In the genomic region with DNA sequence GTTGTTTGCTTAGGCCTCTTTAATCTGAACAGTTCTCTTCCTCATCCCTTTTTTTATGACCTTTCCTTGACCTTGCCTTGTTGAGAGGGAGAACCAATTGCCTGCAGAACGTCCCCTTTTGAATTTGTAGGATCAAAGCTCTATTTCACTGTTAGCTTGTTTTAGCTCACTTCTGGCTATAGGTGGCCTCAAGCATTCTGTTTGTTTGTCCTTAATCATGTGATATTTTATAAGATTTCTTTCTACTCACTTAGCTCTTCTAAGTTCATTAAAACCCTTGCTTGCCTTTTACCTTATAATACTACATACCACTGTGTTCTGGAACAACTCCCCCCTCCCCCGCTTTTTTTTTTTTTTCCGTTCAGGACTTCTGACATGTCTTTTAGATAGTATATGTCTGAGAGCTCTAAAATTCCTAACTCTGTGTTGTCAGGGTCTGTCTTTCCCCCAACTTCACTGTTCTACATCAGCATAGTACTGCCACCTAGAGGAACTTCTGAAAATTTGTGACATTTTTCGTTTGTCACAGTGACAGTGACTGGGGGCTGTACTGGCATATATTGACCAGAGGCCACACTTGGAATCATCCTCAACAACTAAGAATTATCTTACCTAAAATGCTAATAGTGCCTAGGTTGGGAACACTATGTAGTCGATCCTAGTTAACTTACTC, we compare ENCODE assay signal across 8 cellular contexts.
DNase-seq lines count a peak whose midpoint lies in the region; ATAC-seq and TF ChIP-seq lines count a peak whose summit lies in the region.

No MANE protein-coding gene starts in this region.

- H3K27me3 ChIP-seq in GM06990 (replicated peaks; ENCODE audit: control insufficient read depth, insufficient read depth, low read length) (no peaks in the 10 kb centered on the region), liver (ENCODE audit: control insufficient read depth in 4 of 4, insufficient read depth in 4 of 4, low read length in 3 of 4) (no peaks in the 10 kb centered on the region)

- in situ Hi-C loops in astrocyte of the cerebellum (cut with HindIII; ENCODE audit: low sequenced_read_pairs): no loop called here

- no peak overlapping the region for H3K27ac ChIP-seq in liver (ENCODE audit: low read depth in 1 of 2, low read length in 2 of 2)

- no peaks in the 10 kb centered on the region for H3K9me3 ChIP-seq in liver (ENCODE audit: control insufficient read depth in 4 of 4, low read length in 3 of 4)

- peaks cover 0 to 2% (median 0%) of the 10 kb centered on the region in 4 donors for H3K4me1 ChIP-seq in liver (ENCODE audit: control insufficient read depth in 4 of 4, insufficient read depth in 4 of 4, low read length in 3 of 4)

- H3K4me3 ChIP-seq in GM06990 (replicated peaks; ENCODE audit: low read depth, low read length): no peak overlapping the region
- no peak overlapping the region for H3K4me3 ChIP-seq in astrocyte of the cerebellum (ENCODE audit: low read depth, low read length)
- no peak overlapping the region for H3K4me3 ChIP-seq in liver (ENCODE audit: low read depth in 1 of 3, low read length in 3 of 3)

- no peaks in the 10 kb centered on the region for H3K36me3 ChIP-seq in GM06990 (ENCODE audit: control insufficient read depth, insufficient read depth, low read length)
- H3K36me3 ChIP-seq in liver (ENCODE audit: control insufficient read depth in 4 of 4, insufficient read depth in 3 of 4, low read depth in 1 of 4, low read length in 3 of 4): no peaks in the 10 kb centered on the region

- 20% methylated on average over 5 of the region's 5 CpGs for WGBS in liver

- TF ChIP-seq RAD21 in liver (IDR thresholded peaks at IDR 0.05): peak in 1 of 2 donors; percentile 56

- no peak overlapping the region for H3K9ac ChIP-seq in liver (ENCODE audit: low read depth in 1 of 2, low read length in 2 of 2)

- TF ChIP-seq CTCF in GM06990 (IDR thresholded peaks at IDR 0.05; ENCODE audit: insufficient read depth, low read length, poor library complexity, severe bottlenecking) (peak; percentile 54), astrocyte of the cerebellum (IDR thresholded peaks at IDR 0.05; ENCODE audit: low read depth, low read length, missing control alignments) (peak; percentile 54), liver (IDR thresholded peaks at IDR 0.05; ENCODE audit: low read depth, low read length, missing input control) (peak; percentile 37)

- DNase-seq in GM06990 (ENCODE audit: extremely low read depth, insufficient read length) (peak; percentile 6), NCI-H1694 treated with DMSO at 0.1 percent for 48 hours (lab: John Stamatoyannopoulos, UW) (peak; percentile 28), astrocyte of the cerebellum (ENCODE audit: low read depth) (peak; percentile 3), HK-2 (ENCODE audit: unreplicated experiment) (no peak), putamen (ENCODE audit: low spot score) (no peak), DMS153 (lab: John Stamatoyannopoulos, UW) (no peak)

- peak; percentile 71 for ATAC-seq in GM21619 (IDR thresholded peaks at IDR 0.05; ENCODE audit: unreplicated experiment)

TF ChIP-seq in liver, 16 proteins besides CTCF, POLR2A, EP300 and RAD21:
- no peak for TF ChIP-seq HNF4G (IDR thresholded peaks at IDR 0.05)
- TF ChIP-seq, protein P1, sequence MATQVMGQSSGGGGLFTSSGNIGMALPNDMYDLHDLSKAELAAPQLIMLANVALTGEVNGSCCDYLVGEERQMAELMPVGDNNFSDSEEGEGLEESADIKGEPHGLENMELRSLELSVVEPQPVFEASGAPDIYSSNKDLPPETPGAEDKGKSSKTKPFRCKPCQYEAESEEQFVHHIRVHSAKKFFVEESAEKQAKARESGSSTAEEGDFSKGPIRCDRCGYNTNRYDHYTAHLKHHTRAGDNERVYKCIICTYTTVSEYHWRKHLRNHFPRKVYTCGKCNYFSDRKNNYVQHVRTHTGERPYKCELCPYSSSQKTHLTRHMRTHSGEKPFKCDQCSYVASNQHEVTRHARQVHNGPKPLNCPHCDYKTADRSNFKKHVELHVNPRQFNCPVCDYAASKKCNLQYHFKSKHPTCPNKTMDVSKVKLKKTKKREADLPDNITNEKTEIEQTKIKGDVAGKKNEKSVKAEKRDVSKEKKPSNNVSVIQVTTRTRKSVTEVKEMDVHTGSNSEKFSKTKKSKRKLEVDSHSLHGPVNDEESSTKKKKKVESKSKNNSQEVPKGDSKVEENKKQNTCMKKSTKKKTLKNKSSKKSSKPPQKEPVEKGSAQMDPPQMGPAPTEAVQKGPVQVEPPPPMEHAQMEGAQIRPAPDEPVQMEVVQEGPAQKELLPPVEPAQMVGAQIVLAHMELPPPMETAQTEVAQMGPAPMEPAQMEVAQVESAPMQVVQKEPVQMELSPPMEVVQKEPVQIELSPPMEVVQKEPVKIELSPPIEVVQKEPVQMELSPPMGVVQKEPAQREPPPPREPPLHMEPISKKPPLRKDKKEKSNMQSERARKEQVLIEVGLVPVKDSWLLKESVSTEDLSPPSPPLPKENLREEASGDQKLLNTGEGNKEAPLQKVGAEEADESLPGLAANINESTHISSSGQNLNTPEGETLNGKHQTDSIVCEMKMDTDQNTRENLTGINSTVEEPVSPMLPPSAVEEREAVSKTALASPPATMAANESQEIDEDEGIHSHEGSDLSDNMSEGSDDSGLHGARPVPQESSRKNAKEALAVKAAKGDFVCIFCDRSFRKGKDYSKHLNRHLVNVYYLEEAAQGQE (IDR thresholded peaks at IDR 0.05): no peak
- no peak for TF ChIP-seq EGR1 (IDR thresholded peaks at IDR 0.05; ENCODE audit: low read depth in 2 of 2)
- no peak for TF ChIP-seq GABPA (IDR thresholded peaks at IDR 0.05 in 1 of 2, conservative IDR thresholded peaks at IDR 0.05 in 1 of 2)
- no peak for TF ChIP-seq SP1 (IDR thresholded peaks at IDR 0.05)
- TF ChIP-seq HNF4A (conservative IDR thresholded peaks at IDR 0.05): no peak
- no peak for TF ChIP-seq NR2F2 (IDR thresholded peaks at IDR 0.05)
- TF ChIP-seq RXRA (IDR thresholded peaks at IDR 0.05): no peak
- no peak for TF ChIP-seq ZBTB33 (IDR thresholded peaks at IDR 0.05)
- no peak for TF ChIP-seq ATF3 (IDR thresholded peaks at IDR 0.05)
TF ChIP-seq in liver: peak in this region for 0.

Comparison
In these comparisons a context has a peak if more than half of its experiments do, and no peak if none do; other contexts are left out.
1. DNase-seq: peak in GM06990 (single experiment), NCI-H1694 treated with DMSO at 0.1 percent for 48 hours (single experiment) and astrocyte of the cerebellum (single experiment); none in HK-2 (single experiment), putamen (single experiment) and DMS153 (single experiment).
2. Peak in every context shown above with its lines, with median percentiles within 50 percentile points of each other: CTCF ChIP-seq.